20 cellular contexts compared by ENCODE assay signal in the genomic region with DNA sequence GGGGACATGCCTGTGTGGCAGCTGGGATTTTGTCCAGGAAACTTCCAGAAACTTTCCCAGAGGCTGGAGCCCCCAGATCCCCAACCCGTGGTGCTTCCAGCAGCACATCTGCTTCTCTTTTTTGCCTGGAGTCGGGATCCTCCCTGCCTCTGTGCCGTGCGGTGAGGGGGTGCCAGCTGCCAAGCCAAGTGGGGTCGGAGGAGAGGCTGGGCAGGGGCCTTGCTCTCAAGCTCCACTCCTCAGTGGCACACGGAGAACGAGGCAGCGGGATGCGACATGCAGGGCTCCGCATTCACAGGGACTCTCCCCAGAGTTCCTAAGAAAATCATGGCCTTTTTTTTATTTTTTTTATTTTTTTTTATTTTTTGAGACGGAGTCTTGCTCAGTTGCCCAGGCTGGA.
DNase-seq lines count a peak whose midpoint lies in the region; ATAC-seq and TF ChIP-seq lines count a peak whose summit lies in the region.
"Had no signal": no experiment of that assay in that cellular context is flagged by ENCODE, and none has a peak within 500 bp of the region (broad histone marks: within the 10 kb centered on the region; RNA-seq: fewer than 3 reads in every experiment).

No MANE protein-coding gene starts in this region.

- no peak overlapping the region for H3K27ac Mint-ChIP-seq in chondrocyte (ENCODE audit: unreplicated experiment)
- H3K27ac Mint-ChIP-seq: B cell; CD4-positive, alpha-beta T cell had no signal

- H3K14ac ChIP-seq in neuronal stem cell (ENCODE audit: low read length), result no peak overlapping the region

- H3K27me3 ChIP-seq in right atrium auricular region, result no peaks in the 10 kb centered on the region
- H3K27me3 ChIP-seq in neuronal stem cell (ENCODE audit: control insufficient read depth in 3 of 3, insufficient read depth in 3 of 3, low read depth in 1 of 3, low read length in 3 of 3), result peaks cover 0 to 6% (median 0%) of the 10 kb centered on the region in 3 experiments
- no peaks in the 10 kb centered on the region for H3K27me3 ChIP-seq in vagina
- H3K27me3 ChIP-seq in mesendoderm (ENCODE audit: insufficient read depth, low read length, poor library complexity), result no peaks in the 10 kb centered on the region

- H3K36me3 ChIP-seq in right atrium auricular region (no peaks in the 10 kb centered on the region), neuronal stem cell (replicated peaks in 1 of 2; ENCODE audit: control insufficient read depth in 2 of 2, insufficient read depth in 2 of 2, low read length in 2 of 2) (no peaks in the 10 kb centered on the region), vagina (no peaks in the 10 kb centered on the region), mesendoderm (ENCODE audit: control insufficient read depth, insufficient read depth, low read length) (no peaks in the 10 kb centered on the region)

- H3K9ac ChIP-seq in neuronal stem cell (ENCODE audit: low read depth, low read length, poor library complexity) (no peak overlapping the region), mesendoderm (ENCODE audit: low read length) (no peak overlapping the region)
- H3K9ac ChIP-seq: GM23248 had no signal

- H3K36me3 Mint-ChIP-seq in chondrocyte (ENCODE audit: low read depth), result peaks cover 6% of the 10 kb centered on the region

- H3K4ac ChIP-seq in neuronal stem cell (ENCODE audit: low read length) (no peak overlapping the region), mesendoderm (ENCODE audit: low read depth, low read length) (no peak overlapping the region)

- no peak overlapping the region for H2BK120ac ChIP-seq in neuronal stem cell (ENCODE audit: low read depth, low read length)
- H2BK120ac ChIP-seq in mesendoderm (ENCODE audit: low read depth, low read length), result no peak overlapping the region

- H3K79me1 ChIP-seq in neuronal stem cell (ENCODE audit: low read depth, low read length), result peaks cover 3% of the 10 kb centered on the region
- no peaks in the 10 kb centered on the region for H3K79me1 ChIP-seq in mesendoderm (ENCODE audit: low read length)

- peaks cover 22% of the 10 kb centered on the region for H3K27me3 Mint-ChIP-seq in chondrocyte (ENCODE audit: low read depth)
- H3K27me3 Mint-ChIP-seq: B cell had no signal

- TF ChIP-seq POLR2A in vagina (IDR thresholded peaks at IDR 0.05), result no peak

- H2BK5ac ChIP-seq in neuronal stem cell (ENCODE audit: low read length) (no peak overlapping the region), mesendoderm (ENCODE audit: low read length) (no peak overlapping the region)

- WGBS in neuronal stem cell (ENCODE audit: extremely low coverage in 2 of 2, insufficient read length in 2 of 2, insufficient replicate concordance in 1 of 2), 2 donors, result no CpG with 5 or more reads among the region's 11 CpGs
- no CpG with 5 or more reads among the region's 11 CpGs for WGBS in mesendoderm (ENCODE audit: extremely low coverage, insufficient coverage, low lambda C conversion rate)

- H2BK15ac ChIP-seq in neuronal stem cell (ENCODE audit: low read length), result no peak overlapping the region
- H2BK15ac ChIP-seq in mesendoderm (replicated peaks; ENCODE audit: low read depth), result no peak overlapping the region

- no peak overlapping the region for H4K8ac ChIP-seq in neuronal stem cell (ENCODE audit: low read depth, low read length)
- no peak overlapping the region for H4K8ac ChIP-seq in mesendoderm (ENCODE audit: low read depth, low read length)

- ATAC-seq in Right ventricle myocardium inferior (no peak), HG02759 (IDR thresholded peaks at IDR 0.05; ENCODE audit: unreplicated experiment) (no peak)
- ATAC-seq: HCT116 had no signal

- H2AK5ac ChIP-seq in neuronal stem cell (ENCODE audit: low read depth, low read length) (peak overlapping the region; percentile 23), mesendoderm (ENCODE audit: low read length) (no peak overlapping the region)

- intact Hi-C loops in Right ventricle myocardium inferior (cut with DNase I) (no loop called here), vagina (cut with DNase I) (no loop called here)

- no peak overlapping the region for H4K5ac ChIP-seq in mesendoderm (ENCODE audit: low read length)

- H3K9me3 Mint-ChIP-seq in chondrocyte (ENCODE audit: low read depth), result peaks cover 7% of the 10 kb centered on the region

- H2BK12ac ChIP-seq in neuronal stem cell (ENCODE audit: low read length), result no peak overlapping the region

- no peaks in the 10 kb centered on the region for H3K79me2 ChIP-seq in mesendoderm (ENCODE audit: control insufficient read depth, insufficient read depth, low read length)

- H3K23ac ChIP-seq in neuronal stem cell (ENCODE audit: low read depth, low read length, poor library complexity) (no peak overlapping the region), mesendoderm (ENCODE audit: low read length) (no peak overlapping the region)

- H3K4me1 Mint-ChIP-seq in chondrocyte (ENCODE audit: low read depth), result peaks cover 5% of the 10 kb centered on the region
- H3K4me1 Mint-ChIP-seq: B cell had no signal

- H3K9me3 ChIP-seq in right atrium auricular region (peaks cover 0 to 8% of the 10 kb centered on the region in 2 donors), neuronal stem cell (replicated peaks in 1 of 2; ENCODE audit: control insufficient read depth in 2 of 2, insufficient read depth in 1 of 2, low read depth in 1 of 2, low read length in 2 of 2) (peaks cover 0 to 3% of the 10 kb centered on the region in 2 donors), vagina (peaks cover 8% of the 10 kb centered on the region)

- no peak overlapping the region for H2AFZ ChIP-seq in neuronal stem cell (ENCODE audit: low read length)
- H2AFZ ChIP-seq: GM23248 had no signal

- no peak overlapping the region for H4K91ac ChIP-seq in neuronal stem cell (ENCODE audit: low read depth, low read length, poor library complexity)

- H3K56ac ChIP-seq in mesendoderm (ENCODE audit: low read length), result no peak overlapping the region

- TF ChIP-seq CTCF in right atrium auricular region (IDR thresholded peaks at IDR 0.05) (no peak), chondrocyte (IDR thresholded peaks at IDR 0.05) (no peak), vagina (IDR thresholded peaks at IDR 0.05) (no peak)

- H3K4me1 ChIP-seq in right atrium auricular region, result peaks cover 0 to 8% of the 10 kb centered on the region in 2 donors
- H3K4me1 ChIP-seq in neuronal stem cell (ENCODE audit: control insufficient read depth in 2 of 2, insufficient read depth in 1 of 2, low read depth in 1 of 2, low read length in 2 of 2), result peaks cover 0 to 4% of the 10 kb centered on the region in 2 donors
- peaks cover 15% of the 10 kb centered on the region for H3K4me1 ChIP-seq in vagina
- H3K4me1 ChIP-seq in mesendoderm (ENCODE audit: control insufficient read depth, low read depth, low read length), result no peaks in the 10 kb centered on the region

- peak; percentile 33 for DNase-seq in Right ventricle myocardium inferior (ENCODE audit: missing footprints)
- DNase-seq in right atrium auricular region (ENCODE audit: low spot score), result no peak
- peak; percentile 79 for DNase-seq in chondrocyte (ENCODE audit: low spot score)
- DNase-seq in neuronal stem cell (ENCODE audit: low spot score), result no peak
- DNase-seq in vagina (ENCODE audit: extremely low spot score in 2 of 2), result no peak
- no peak for DNase-seq in mesendoderm
- DNase-seq: CD4-positive, alpha-beta T cell; GF-D8; GM23248; NCI-H1105; NCI-H187; NCI-H2107; NCI-H2227 treated with DMSO at 0.1 percent for 48 hours; NCI-H510A treated with DMSO at 0.1 percent for 48 hours; NCI-H82; OCI-M1; SIG-M5 had no signal

- H3K4me3 Mint-ChIP-seq in chondrocyte (ENCODE audit: unreplicated experiment), result no peak overlapping the region
- H3K4me3 Mint-ChIP-seq: B cell; CD4-positive, alpha-beta T cell had no signal

- H3K27ac ChIP-seq in right atrium auricular region, result no peak overlapping the region
- no peak overlapping the region for H3K27ac ChIP-seq in neuronal stem cell (replicated peaks; ENCODE audit: low read length)
- H3K27ac ChIP-seq in vagina, result peak overlapping the region; percentile 60
- no peak overlapping the region for H3K27ac ChIP-seq in mesendoderm (ENCODE audit: low read depth, low read length)
- H3K27ac ChIP-seq: GM23248 had no signal

- H3K18ac ChIP-seq in neuronal stem cell (ENCODE audit: low read length) (peak overlapping the region; percentile 88), mesendoderm (ENCODE audit: low read length) (no peak overlapping the region)

- H3K4me3 ChIP-seq in right atrium auricular region, result no peak overlapping the region
- H3K4me3 ChIP-seq in neuronal stem cell (ENCODE audit: low read length in 2 of 2), result no peak overlapping the region
- no peak overlapping the region for H3K4me3 ChIP-seq in vagina
- H3K4me3 ChIP-seq in mesendoderm (ENCODE audit: low read length), result no peak overlapping the region
- H3K4me3 ChIP-seq: GM23248 had no signal

- no peak overlapping the region for H3K4me2 ChIP-seq in neuronal stem cell (ENCODE audit: insufficient read depth, low read length, poor library complexity, severe bottlenecking)
- H3K4me2 ChIP-seq in mesendoderm (ENCODE audit: low read length), result no peak overlapping the region

Comparison
In these comparisons a context has a peak if more than half of its experiments do, and no peak if none do; other contexts are left out.
1. DNase-seq: peak in Right ventricle myocardium inferior (single experiment) and chondrocyte (single experiment); none in right atrium auricular region (single experiment), neuronal stem cell (single experiment), vagina (0 of 2) and mesendoderm (single experiment).